ENCODE assay signal across 13 cellular contexts in genomic region chr1:202207292-202207691, GRCh38. TPM values are rescaled to one million over a fixed set of nuclear protein-coding genes. Genes with fewer than 3 reads are reported as not detected.
A peak's percentile ranks its signal among the peaks of the same experiment; 100 is the strongest.
DNase-seq lines count a peak whose midpoint lies in the region; ATAC-seq and TF ChIP-seq lines count a peak whose summit lies in the region.
"Had no signal": no experiment of that assay in that cellular context is flagged by ENCODE, and none has a peak within 500 bp of the region (broad histone marks: within the 10 kb centered on the region; RNA-seq: fewer than 3 reads in every experiment).

No MANE protein-coding gene starts in this region.

- no peak overlapping the region for H3K4me3 ChIP-seq in BE2C (ENCODE audit: low read depth, low read length)
- no peak overlapping the region for H3K4me3 ChIP-seq in astrocyte of the cerebellum (ENCODE audit: low read depth, low read length)
- H3K4me3 ChIP-seq in OCI-LY7 (ENCODE audit: low read depth, low read length, poor library complexity, severe bottlenecking): no peak overlapping the region
- H3K4me3 ChIP-seq: heart right ventricle, skin epidermis, thyroid gland had no signal

- H3K4me1 ChIP-seq in BE2C (no peaks in the 10 kb centered on the region), OCI-LY7 (ENCODE audit: insufficient read depth, low read length, poor library complexity, severe bottlenecking) (no peaks in the 10 kb centered on the region)
- H3K4me1 ChIP-seq: thyroid gland had no signal

- H3K79me2 ChIP-seq in OCI-LY7 (ENCODE audit: insufficient read depth, low read depth, low read length): no peaks in the 10 kb centered on the region

- TF ChIP-seq CTCF in BE2C (IDR thresholded peaks at IDR 0.05; ENCODE audit: low read depth, low read length): peak; percentile 31; the same call in 1 of the 2 replicates
- TF ChIP-seq CTCF in astrocyte of the cerebellum (IDR thresholded peaks at IDR 0.05; ENCODE audit: low read depth, low read length, missing control alignments): peak; percentile 49
- no peak for TF ChIP-seq CTCF in OCI-LY7 (conservative IDR thresholded peaks at IDR 0.05; ENCODE audit: low read length)

- POLR2A ChIA-PET in OCI-LY7 (lab: Charles Lee): no interaction called here

- DNase-seq in BE2C: peak; percentile 49
- DNase-seq in HT-29 (ENCODE audit: low spot score): peak; percentile 31
- peak; percentile 79 for DNase-seq in astrocyte of the cerebellum (ENCODE audit: low read depth)
- DNase-seq in left kidney (ENCODE audit: low read depth, low spot score): peak; percentile 57
- DNase-seq in OCI-LY7 (ENCODE audit: low spot score): no peak
- no peak for DNase-seq in activated naive CD4-positive, alpha-beta T cell treated with anti-CD3 and anti-CD28 coated beads for 36 hours
- DNase-seq in SKM-1 (lab: John Stamatoyannopoulos, UW; ENCODE audit: unreplicated experiment): no peak
- DNase-seq: activated effector memory CD4-positive, alpha-beta T cell treated with anti-CD3 and anti-CD28 coated beads, Interleukin-2, amount 50 U/mL, for 16 hours; thyroid gland had no signal

- intact Hi-C loops in OCI-LY7 (cut with micrococcal nuclease; ENCODE audit: unreplicated experiment): no loop called here
- intact Hi-C loops in activated naive CD4-positive, alpha-beta T cell treated with anti-CD3 and anti-CD28 coated beads for 36 hours (cut with micrococcal nuclease): no loop called here

- no peaks in the 10 kb centered on the region; the same call in 1 of the 2 replicates for H3K9me3 ChIP-seq in BE2C
- no peaks in the 10 kb centered on the region for H3K9me3 ChIP-seq in OCI-LY7 (ENCODE audit: low read length)
- H3K9me3 ChIP-seq: heart right ventricle, thyroid gland had no signal

- in situ Hi-C loops in astrocyte of the cerebellum (cut with HindIII; ENCODE audit: low sequenced_read_pairs): loop anchor here (10.0 to 25.0 kb wide), 2 partner anchors 108 to 505 kb away; partner anchors contain the start of gene SYT2

- H3K4me2 ChIP-seq in OCI-LY7 (ENCODE audit: low read length): no peak overlapping the region

- ATAC-seq in GM18867 (IDR thresholded peaks at IDR 0.05; ENCODE audit: unreplicated experiment): no peak

- no peaks in the 10 kb centered on the region for H3K36me3 Mint-ChIP-seq in activated naive CD4-positive, alpha-beta T cell treated with anti-CD3 and anti-CD28 coated beads for 36 hours (ENCODE audit: low read depth)
- H3K36me3 Mint-ChIP-seq: IgD-negative memory B cell had no signal

- H3K9me2 ChIP-seq in OCI-LY7 (ENCODE audit: insufficient read depth, low read length): no peaks in the 10 kb centered on the region

- H2AFZ ChIP-seq in OCI-LY7 (ENCODE audit: low read length): no peak overlapping the region

- CTCF ChIA-PET in OCI-LY7 (lab: Charles Lee; ENCODE audit: unreplicated experiment): interaction anchor here (0.6 kb wide), 1 partner anchor 1014 kb away, joined by 3 read pairs; no protein-coding TSS in a partner anchor
- CTCF ChIA-PET in activated naive CD4-positive, alpha-beta T cell treated with anti-CD3 and anti-CD28 coated beads for 36 hours (lab: Charles Lee): interaction anchor here (0.5 kb wide), 1 partner anchor 154 kb away, joined by 3 read pairs; no protein-coding TSS in a partner anchor

- no peaks in the 10 kb centered on the region for H3K4me1 Mint-ChIP-seq in activated naive CD4-positive, alpha-beta T cell treated with anti-CD3 and anti-CD28 coated beads for 36 hours (ENCODE audit: low read depth)

- H3K36me3 ChIP-seq in BE2C: no peaks in the 10 kb centered on the region
- no peaks in the 10 kb centered on the region for H3K36me3 ChIP-seq in OCI-LY7 (ENCODE audit: insufficient read depth, low read length)
- H3K36me3 ChIP-seq: heart right ventricle, thyroid gland had no signal

- no peaks in the 10 kb centered on the region for H4K20me1 ChIP-seq in OCI-LY7 (ENCODE audit: insufficient read depth, low read length)

- H3K4me3 Mint-ChIP-seq in activated naive CD4-positive, alpha-beta T cell treated with anti-CD3 and anti-CD28 coated beads for 36 hours: no peak overlapping the region
- H3K4me3 Mint-ChIP-seq: IgD-negative memory B cell had no signal

- no peaks in the 10 kb centered on the region; the same call in 1 of the 2 replicates for H3K27me3 ChIP-seq in BE2C
- H3K27me3 ChIP-seq: thyroid gland had no signal

- no TSS peak for BruUV-seq in OCI-LY7 (replicated peaks; lab: Mats Ljungman, UMichigan)

- H3K27me3 Mint-ChIP-seq in activated naive CD4-positive, alpha-beta T cell treated with anti-CD3 and anti-CD28 coated beads for 36 hours (ENCODE audit: low read depth): peaks cover 7% of the 10 kb centered on the region

- no peaks in the 10 kb centered on the region for H3K9me3 Mint-ChIP-seq in activated naive CD4-positive, alpha-beta T cell treated with anti-CD3 and anti-CD28 coated beads for 36 hours
- H3K9me3 Mint-ChIP-seq: IgD-negative memory B cell had no signal

- no peak overlapping the region for H3K27ac ChIP-seq in OCI-LY7 (ENCODE audit: low read depth, low read length, poor library complexity, severe bottlenecking)
- H3K27ac ChIP-seq: heart right ventricle, skin epidermis, thyroid gland had no signal

- no peak overlapping the region for H3K27ac Mint-ChIP-seq in activated naive CD4-positive, alpha-beta T cell treated with anti-CD3 and anti-CD28 coated beads for 36 hours
- H3K27ac Mint-ChIP-seq: IgD-negative memory B cell had no signal

RNA-seq across cellular contexts. Expression of gene LGR6, which starts 13.7 kb away (rescaled TPM):
- not detected for polyA plus RNA-seq in BE2C (2012; ENCODE audit: insufficient read depth, insufficient read length, low read depth)
- 0.18 and 0.42 TPM in 2 replicates for total RNA-seq in HT-29 (2014; rRNA removed; shearing (Covaris generic))
- not detected in 2 replicates for total RNA-seq in OCI-LY7 (2014; rRNA removed; shearing (Covaris generic))
- total RNA-seq in OCI-LY7 (2022): not detected in 2 replicates
- under 1 TPM; 0.19 to 0.22 TPM for total RNA-seq in activated naive CD4-positive, alpha-beta T cell treated with anti-CD3 and anti-CD28 coated beads for 36 hours
- polyA plus RNA-seq: IgD-negative memory B cell had no signal

RNA-seq across cellular contexts. Expression of gene PTPN7, which starts 46.9 kb away (rescaled TPM):
- 0.37 TPM for polyA plus RNA-seq in BE2C (2012; ENCODE audit: insufficient read depth, insufficient read length, low read depth)
- total RNA-seq in HT-29 (2014; rRNA removed; shearing (Covaris generic)): 16.3 and 16.8 TPM in 2 replicates
- 54.2 and 67.5 TPM in 2 replicates for total RNA-seq in OCI-LY7 (2014; rRNA removed; shearing (Covaris generic))
- total RNA-seq in OCI-LY7 (2022): 79.1 and 83.1 TPM in 2 replicates
- 100 to 1,000 TPM; 112 to 119 TPM for total RNA-seq in activated naive CD4-positive, alpha-beta T cell treated with anti-CD3 and anti-CD28 coated beads for 36 hours

Comparison
In these comparisons a context has a peak if more than half of its experiments do, and no peak if none do; other contexts are left out.
1. DNase-seq: peak in BE2C (single experiment), HT-29 (single experiment), astrocyte of the cerebellum (single experiment) and left kidney (single experiment); none in OCI-LY7 (single experiment), activated naive CD4-positive, alpha-beta T cell treated with anti-CD3 and anti-CD28 coated beads for 36 hours (single experiment) and SKM-1 (single experiment).